Comparison of ENCODE assay signal across 3 cellular contexts in genomic region chr15:25950014-25950413, GRCh38.
TF ChIP-seq lines count a peak whose summit lies in the region.

No MANE protein-coding gene starts in this region.

TF ChIP-seq in A549, 52 proteins besides CTCF, POLR2A, EP300 and RAD21:
- TF ChIP-seq MYC (IDR thresholded peaks at IDR 0.05; ENCODE audit: borderline replicate concordance, low read length), result no peak
- peak; percentile 22; the same call in 1 of the 2 replicates for TF ChIP-seq REST (IDR thresholded peaks at IDR 0.05)

TF ChIP-seq in IMR-90, 13 proteins besides CTCF, POLR2A, EP300 and RAD21:
- TF ChIP-seq MXI1 (IDR thresholded peaks at IDR 0.05; ENCODE audit: borderline replicate concordance, low read depth, low read length) (peak; percentile 66; the same call in 1 of the 2 replicates), SMC3 (IDR thresholded peaks at IDR 0.05; ENCODE audit: low read depth, low read length) (no peak)

TF ChIP-seq in GM23338, 12 proteins besides CTCF, POLR2A, EP300 and RAD21:
- TF ChIP-seq ZNF462 (CRISPR knock-in tag; IDR thresholded peaks at IDR 0.05) (no peak), POLR2AphosphoS5 (IDR thresholded peaks at IDR 0.05; ENCODE audit: low read depth) (no peak), NANOG (IDR thresholded peaks at IDR 0.05; ENCODE audit: borderline replicate concordance) (no peak), EZH2 (IDR thresholded peaks at IDR 0.05; ENCODE audit: low read depth, unreplicated experiment) (no peak), CREB1 (CRISPR knock-in tag; IDR thresholded peaks at IDR 0.05; ENCODE audit: low read depth) (no peak), ETS1 (IDR thresholded peaks at IDR 0.05) (no peak), EZH2phosphoT487 (IDR thresholded peaks at IDR 0.05; ENCODE audit: unreplicated experiment) (no peak)
